In the genomic region with DNA sequence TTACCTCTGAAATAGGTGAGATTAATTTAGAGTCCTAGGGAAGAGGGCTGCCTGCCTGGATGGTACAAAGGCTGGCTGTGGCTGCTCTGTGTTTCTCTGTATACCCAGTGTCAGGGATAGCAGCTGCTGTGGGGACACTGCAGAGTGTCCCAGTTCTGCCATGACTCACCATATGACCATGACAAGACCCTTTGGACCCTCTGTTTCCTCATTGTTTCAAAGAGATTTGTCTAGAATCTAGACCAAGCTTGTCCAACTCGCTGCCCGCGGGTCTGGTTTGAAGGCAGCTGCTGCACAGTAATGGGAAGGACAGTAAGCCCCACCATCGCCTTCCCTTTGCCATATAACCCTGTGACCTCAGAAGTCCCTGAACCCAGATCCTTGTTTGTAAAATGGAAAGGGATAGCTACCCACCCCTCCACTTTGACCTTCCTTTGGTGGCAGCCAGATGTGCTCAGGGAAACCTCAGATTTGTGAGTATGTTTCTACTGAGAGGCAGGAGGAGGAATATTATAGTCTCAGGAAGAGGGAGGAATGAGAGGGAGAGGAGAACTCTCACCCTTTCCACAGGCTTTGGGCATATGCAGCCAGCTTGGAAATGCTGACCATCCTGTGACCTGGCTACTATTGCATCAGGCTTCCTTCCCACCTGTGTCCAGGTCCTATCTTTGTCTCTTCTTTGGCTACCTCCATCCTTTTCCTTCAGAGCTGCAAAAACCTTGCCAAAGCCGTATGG, we compare ENCODE assay signal across 13 cellular contexts. TPM values are rescaled to one million over a fixed set of nuclear protein-coding genes. Genes with fewer than 3 reads are reported as not detected.
DNase-seq lines count a peak whose midpoint lies in the region; ATAC-seq and TF ChIP-seq lines count a peak whose summit lies in the region.
"Had no signal": no experiment of that assay in that cellular context is flagged by ENCODE, and none has a peak within 500 bp of the region (broad histone marks: within the 10 kb centered on the region; RNA-seq: fewer than 3 reads in every experiment).

No MANE protein-coding gene starts in this region.

- H3K4me2 ChIP-seq in Loucy (ENCODE audit: low read depth, low read length, poor library complexity, severe bottlenecking) (peak overlapping the region; percentile 64), PC-3 (ENCODE audit: low read length) (no peak overlapping the region)

- peaks cover 100% of the 10 kb centered on the region for H3K4me1 ChIP-seq in CD4-positive, alpha-beta memory T cell (ENCODE audit: insufficient read depth, low read length)
- H3K4me1 ChIP-seq in Loucy (ENCODE audit: insufficient read depth, low read length, poor library complexity, severe bottlenecking) = peaks cover 93% of the 10 kb centered on the region
- H3K4me1 ChIP-seq in effector memory CD4-positive, alpha-beta T cell (ENCODE audit: control insufficient read depth, insufficient read depth, low read length, poor library complexity, severe bottlenecking) = peaks cover 98% of the 10 kb centered on the region
- H3K4me1 ChIP-seq in PC-3 (ENCODE audit: insufficient read depth, low read length) = peaks cover 7% of the 10 kb centered on the region; the same call in 1 of the 2 replicates

- H3K4me1 Mint-ChIP-seq in CD4-positive, alpha-beta memory T cell = peaks cover 83 to 100% (median 92%) of the 10 kb centered on the region in 4 donors
- H3K4me1 Mint-ChIP-seq in natural killer cell = peaks cover 84 to 87% of the 10 kb centered on the region in 2 donors

- H3K27ac ChIP-seq in CD4-positive, alpha-beta memory T cell (ENCODE audit: low read depth, low read length) = peak overlapping the region; percentile 46
- peak overlapping the region; percentile 81 for H3K27ac ChIP-seq in effector memory CD4-positive, alpha-beta T cell (ENCODE audit: insufficient read depth, low read length, poor library complexity, severe bottlenecking)
- no peak overlapping the region for H3K27ac ChIP-seq in PC-3 (ENCODE audit: low read length)

- peak overlapping the region; percentile 94 to 98 (median 96) for H3K27ac Mint-ChIP-seq in CD4-positive, alpha-beta memory T cell
- peak overlapping the region; percentile 41 to 92 for H3K27ac Mint-ChIP-seq in natural killer cell

- no peaks in the 10 kb centered on the region for H3K9me3 ChIP-seq in CD4-positive, alpha-beta memory T cell (ENCODE audit: control insufficient read depth in 1 of 2, low read length in 2 of 2)
- H3K9me3 ChIP-seq in Loucy (ENCODE audit: insufficient read depth, low read depth, low read length) = no peaks in the 10 kb centered on the region
- H3K9me3 ChIP-seq in effector memory CD4-positive, alpha-beta T cell (ENCODE audit: control insufficient read depth, low read length) = no peaks in the 10 kb centered on the region
- no peaks in the 10 kb centered on the region for H3K9me3 ChIP-seq in PC-3 (ENCODE audit: low read length)
- H3K9me3 ChIP-seq: esophagus squamous epithelium had no signal

- H3K27me3 Mint-ChIP-seq in CD4-positive, alpha-beta memory T cell = no peaks in the 10 kb centered on the region
- H3K27me3 Mint-ChIP-seq in natural killer cell (ENCODE audit: low read depth in 2 of 2) = no peaks in the 10 kb centered on the region

- no peaks in the 10 kb centered on the region for H3K36me3 ChIP-seq in CD4-positive, alpha-beta memory T cell (ENCODE audit: insufficient read depth, low read length)
- H3K36me3 ChIP-seq in Loucy (ENCODE audit: insufficient read depth, low read length) (peaks cover 13% of the 10 kb centered on the region; the same call in 1 of the 2 replicates), PC-3 (ENCODE audit: low read depth, low read length) (no peaks in the 10 kb centered on the region; the same call in 1 of the 2 replicates)
- no peaks in the 10 kb centered on the region for H3K36me3 ChIP-seq in effector memory CD4-positive, alpha-beta T cell (ENCODE audit: control insufficient read depth, insufficient read depth, low read length)
- H3K36me3 ChIP-seq: esophagus squamous epithelium had no signal

- DNase-seq in CD4-positive, alpha-beta memory T cell = peak in 1 of 5 donors; percentile 11
- no peak for DNase-seq in effector memory CD4-positive, alpha-beta T cell
- DNase-seq in natural killer cell (no peak), PC-3 (no peak), GOT3 (lab: John Stamatoyannopoulos, UW) (no peak)
- DNase-seq: activated gamma-delta T cell, esophagus squamous epithelium, HFFc6, NCI-H1092 treated with DMSO at 0.1 percent for 48 hours, NCI-H2227 treated with DMSO at 0.1 percent for 48 hours had no signal

- no peak overlapping the region for H3K4me3 ChIP-seq in CD4-positive, alpha-beta memory T cell (ENCODE audit: low read length in 2 of 2)
- H3K4me3 ChIP-seq in Loucy (ENCODE audit: low read length, poor library complexity, severe bottlenecking) = peak overlapping the region; percentile 41
- H3K4me3 ChIP-seq in effector memory CD4-positive, alpha-beta T cell (ENCODE audit: insufficient read depth, low read depth, low read length, poor library complexity, severe bottlenecking) = no peak overlapping the region
- no peak overlapping the region for H3K4me3 ChIP-seq in PC-3 (ENCODE audit: low read length)
- H3K4me3 ChIP-seq: esophagus squamous epithelium had no signal

- ATAC-seq in natural killer cell = no peak
- no peak for ATAC-seq in HG02973 (IDR thresholded peaks at IDR 0.05; ENCODE audit: unreplicated experiment)
- ATAC-seq in GM21619 (IDR thresholded peaks at IDR 0.05; ENCODE audit: unreplicated experiment) = no peak
- no peak for ATAC-seq in PC-3

- BruUV-seq in PC-3 (replicated peaks; lab: Mats Ljungman, UMichigan) = no TSS peak

- H3K79me2 ChIP-seq in Loucy (ENCODE audit: insufficient read depth, low read length) (peaks cover 100% of the 10 kb centered on the region), PC-3 (ENCODE audit: low read length) (peaks cover 85% of the 10 kb centered on the region)

- H3K36me3 Mint-ChIP-seq in CD4-positive, alpha-beta memory T cell = peaks cover 15 to 24% of the 10 kb centered on the region in 2 donors
- H3K36me3 Mint-ChIP-seq in natural killer cell = no peaks in the 10 kb centered on the region

- intact Hi-C loops in CD4-positive, alpha-beta memory T cell (cut with micrococcal nuclease) = no loop called here
- intact Hi-C loops in natural killer cell (cut with micrococcal nuclease) = no loop called here
- intact Hi-C loops in PC-3 (cut with micrococcal nuclease) = no loop called here

- POLR2A ChIA-PET in CD4-positive, alpha-beta memory T cell (lab: Charles Lee; ENCODE audit: partially characterized antibody) = interaction anchor here (16.6 kb wide), 1 partner anchor 11 kb away, joined by 753 read pairs; a partner anchor contains a TSS
- POLR2A ChIA-PET in PC-3 (lab: Charles Lee; ENCODE audit: unreplicated experiment) = no interaction called here

- H2AFZ ChIP-seq in Loucy (ENCODE audit: low read length) (no peak overlapping the region), PC-3 (ENCODE audit: low read length) (no peak overlapping the region)

- no peak overlapping the region for H3K9ac ChIP-seq in Loucy (ENCODE audit: low read depth, low read length, poor library complexity, severe bottlenecking)
- no peak overlapping the region for H3K9ac ChIP-seq in PC-3 (ENCODE audit: low read length)

- TF ChIP-seq CTCF in Loucy (conservative IDR thresholded peaks at IDR 0.05; ENCODE audit: low read length) (no peak), natural killer cell (IDR thresholded peaks at IDR 0.05) (no peak), PC-3 (conservative IDR thresholded peaks at IDR 0.05; ENCODE audit: low read depth, low read length) (no peak)

- H3K9me2 ChIP-seq in Loucy (replicated peaks; ENCODE audit: low read depth, low read length) = no peaks in the 10 kb centered on the region
- no peaks in the 10 kb centered on the region for H3K9me2 ChIP-seq in PC-3 (replicated peaks; ENCODE audit: low read length)

- no peaks in the 10 kb centered on the region for H3F3A ChIP-seq in Loucy (ENCODE audit: low read depth)
- H3F3A ChIP-seq in PC-3 (ENCODE audit: low read length, unreplicated experiment) = no peaks in the 10 kb centered on the region

- H3K9me3 Mint-ChIP-seq in CD4-positive, alpha-beta memory T cell = no peaks in the 10 kb centered on the region
- no peaks in the 10 kb centered on the region for H3K9me3 Mint-ChIP-seq in natural killer cell
- H3K9me3 Mint-ChIP-seq: HFFc6 had no signal

- no peaks in the 10 kb centered on the region for H3K27me3 ChIP-seq in CD4-positive, alpha-beta memory T cell (ENCODE audit: insufficient read depth, low read length)
- no peaks in the 10 kb centered on the region for H3K27me3 ChIP-seq in Loucy (ENCODE audit: insufficient read depth, low read length, poor library complexity, severe bottlenecking)
- H3K27me3 ChIP-seq in effector memory CD4-positive, alpha-beta T cell (replicated peaks; ENCODE audit: control insufficient read depth, insufficient read depth, low read length, poor library complexity, severe bottlenecking) = no peaks in the 10 kb centered on the region
- H3K27me3 ChIP-seq in PC-3 (ENCODE audit: low read length) = no peaks in the 10 kb centered on the region
- H3K27me3 ChIP-seq: esophagus squamous epithelium had no signal

- H4K20me1 ChIP-seq in Loucy (ENCODE audit: insufficient read depth, low read length, poor library complexity, severe bottlenecking) (peaks cover 83% of the 10 kb centered on the region), PC-3 (ENCODE audit: low read length) (peaks cover 56% of the 10 kb centered on the region)

- CTCF ChIA-PET in CD4-positive, alpha-beta memory T cell (lab: Charles Lee; ENCODE audit: partially characterized antibody) = interaction anchor here (1.4 to 5.2 kb wide), 4 partner anchors 15 to 81 kb away, joined by 4 to 70 read pairs (median 4); a partner anchor contains a TSS
- CTCF ChIA-PET in PC-3 (lab: Charles Lee) = no interaction called here

- H3K4me3 Mint-ChIP-seq in CD4-positive, alpha-beta memory T cell = peak overlapping the region in 7 of 8 donors; percentile 65 to 91 (median 83)
- peak overlapping the region; percentile 47 for H3K4me3 Mint-ChIP-seq in natural killer cell
- H3K4me3 Mint-ChIP-seq: HFFc6 had no signal

RNA-seq across cellular contexts. Expression of a gene that starts 14.0 kb away (rescaled TPM):
- total RNA-seq in CD4-positive, alpha-beta memory T cell = 100 to 1,000 TPM; 319 to 320 TPM
- polyA plus RNA-seq in CD4-positive, alpha-beta memory T cell = 10 to 100 TPM; 22.8 to 68.7 TPM
- total RNA-seq in natural killer cell (100 to 1,000 TPM; 199 to 242 (median 236) TPM), PC-3 (2014; rRNA removed) (68.8 and 112 TPM in 2 replicates)
